Comparison of ENCODE assay signal across 21 cellular contexts in the genomic region with DNA sequence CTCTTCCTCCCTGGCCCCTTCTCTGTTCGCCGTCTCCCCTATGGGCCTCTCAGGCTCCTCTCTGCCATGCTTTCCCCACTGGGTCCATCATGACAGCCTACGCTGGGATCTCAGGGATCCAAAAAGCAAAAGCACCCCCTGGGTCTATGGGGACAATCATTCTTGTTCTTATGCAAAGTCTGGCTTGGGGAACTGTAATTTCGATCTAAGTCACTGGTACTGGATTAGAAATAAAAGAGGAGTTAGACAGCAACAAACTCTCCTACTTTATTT.
DNase-seq lines count a peak whose midpoint lies in the region; ATAC-seq, FAIRE-seq and TF ChIP-seq lines count a peak whose summit lies in the region.
"Had no signal": no experiment of that assay in that cellular context is flagged by ENCODE, and none has a peak within 500 bp of the region (broad histone marks: within the 10 kb centered on the region; RNA-seq: fewer than 3 reads in every experiment).

No MANE protein-coding gene starts in this region.

- ATAC-seq in WTC11 (peak; percentile 93), GM18519 (IDR thresholded peaks at IDR 0.05; ENCODE audit: low FRiP score, unreplicated experiment) (no peak)
- ATAC-seq: activated CD8-positive, alpha-beta memory T cell treated with anti-CD3 and anti-CD28 coated beads, Interleukin-2, amount 10 ng/mL, durations not matched to agents 7 days and 5 days had no signal

- peak; percentile 4 for FAIRE-seq in GM19239 (lab: Jason Lieb, UNC)
- FAIRE-seq: GM12892, HTR-8/SVneo had no signal

- CTCF ChIA-PET in WTC11 (lab: Charles Lee) = no interaction called here

- H3K36me3 Mint-ChIP-seq in WTC11 = peaks cover 3% of the 10 kb centered on the region; the same call in 1 of the 2 replicates

- POLR2A ChIA-PET in WTC11 (lab: Charles Lee) = no interaction called here

- peak overlapping the region; percentile 49 for H3K4me3 Mint-ChIP-seq in WTC11
- H3K4me3 Mint-ChIP-seq: activated B cell treated with CpG ODN at 0.5 μM for 24 hours; activated CD8-positive, alpha-beta memory T cell treated with anti-CD3 and anti-CD28 coated beads, Interleukin-2, amount 10 ng/mL, durations not matched to agents 7 days and 5 days; stimulated activated naive CD8-positive, alpha-beta T cell treated with anti-CD3 and anti-CD28 coated beads, Interleukin-15, Interleukin-2, amounts not matched to agents 100 ng/mL and 50 ng/mL, for 24 hours had no signal

- H3K27me3 ChIP-seq in iPS-20b (ENCODE audit: insufficient read depth, low read length) = no peaks in the 10 kb centered on the region
- no peaks in the 10 kb centered on the region for H3K27me3 ChIP-seq in rectal smooth muscle tissue (ENCODE audit: control insufficient read depth, insufficient read depth, low read length)
- H3K27me3 ChIP-seq in suprapubic skin = no peaks in the 10 kb centered on the region

- no peaks in the 10 kb centered on the region for H3K9me3 Mint-ChIP-seq in WTC11
- H3K9me3 Mint-ChIP-seq: activated B cell treated with CpG ODN at 0.5 μM for 24 hours; stimulated activated naive CD8-positive, alpha-beta T cell treated with anti-CD3 and anti-CD28 coated beads, Interleukin-15, Interleukin-2, amounts not matched to agents 100 ng/mL and 50 ng/mL, for 24 hours had no signal

- TF ChIP-seq POLR2A in suprapubic skin (IDR thresholded peaks at IDR 0.05) = no peak

- H3K9me3 ChIP-seq in iPS-20b (ENCODE audit: insufficient read depth, low read depth, low read length) (no peaks in the 10 kb centered on the region), suprapubic skin (no peaks in the 10 kb centered on the region)

- 85% methylated on average over 4 of the region's 4 CpGs for WGBS in suprapubic skin

- H3K4me3 ChIP-seq in iPS-20b (ENCODE audit: low read length) (peak overlapping the region; percentile 38; the same call in 1 of the 2 replicates), rectal smooth muscle tissue (ENCODE audit: low read length) (peak overlapping the region; percentile 52), suprapubic skin (no peak overlapping the region)

- H3K4me1 Mint-ChIP-seq in WTC11 = peaks cover 58% of the 10 kb centered on the region
- H3K4me1 Mint-ChIP-seq: activated B cell treated with CpG ODN at 0.5 μM for 24 hours had no signal

- no peaks in the 10 kb centered on the region for H3K27me3 Mint-ChIP-seq in WTC11 (ENCODE audit: low read depth)
- H3K27me3 Mint-ChIP-seq: activated B cell treated with CpG ODN at 0.5 μM for 24 hours; activated CD8-positive, alpha-beta memory T cell treated with anti-CD3 and anti-CD28 coated beads, Interleukin-2, amount 10 ng/mL, durations not matched to agents 7 days and 5 days; stimulated activated naive CD8-positive, alpha-beta T cell treated with anti-CD3 and anti-CD28 coated beads, Interleukin-15, Interleukin-2, amounts not matched to agents 100 ng/mL and 50 ng/mL, for 24 hours had no signal

- no peaks in the 10 kb centered on the region for H3K36me3 ChIP-seq in iPS-20b (ENCODE audit: insufficient read depth, low read depth, low read length)
- no peaks in the 10 kb centered on the region for H3K36me3 ChIP-seq in rectal smooth muscle tissue (ENCODE audit: control insufficient read depth, insufficient read depth, low read length)
- H3K36me3 ChIP-seq in suprapubic skin = no peaks in the 10 kb centered on the region

- peak overlapping the region; percentile 99 for H3K27ac Mint-ChIP-seq in WTC11
- H3K27ac Mint-ChIP-seq: activated B cell treated with CpG ODN at 0.5 μM for 24 hours; activated CD8-positive, alpha-beta memory T cell treated with anti-CD3 and anti-CD28 coated beads, Interleukin-2, amount 10 ng/mL, durations not matched to agents 7 days and 5 days; stimulated activated naive CD8-positive, alpha-beta T cell treated with anti-CD3 and anti-CD28 coated beads, Interleukin-15, Interleukin-2, amounts not matched to agents 100 ng/mL and 50 ng/mL, for 24 hours had no signal

- DNase-seq in GM19239 (ENCODE audit: insufficient read length, low spot score) = no peak
- peak; percentile 30 for DNase-seq in WTC11 (ENCODE audit: low spot score)
- no peak for DNase-seq in suprapubic skin (ENCODE audit: low spot score in 2 of 2)
- DNase-seq in CD1c-positive myeloid dendritic cell (ENCODE audit: extremely low spot score) = no peak
- no peak for DNase-seq in middle frontal gyrus (ENCODE audit: extremely low spot score, low spot score)
- DNase-seq: activated B cell treated with CpG ODN at 0.5 μM for 24 hours; activated CD8-positive, alpha-beta memory T cell treated with anti-CD3 and anti-CD28 coated beads, Interleukin-2, amount 10 ng/mL, durations not matched to agents 7 days and 5 days; activated effector memory CD4-positive, alpha-beta T cell treated with anti-CD3 and anti-CD28 coated beads, Interleukin-2, amount 50 U/mL, for 16 hours; COR-L47; cortex of kidney; GDM1; NCI-H187; NK-92 treated with Interleukin-12 subunit alpha and Interleukin-12 subunit beta, amount 100 ng/mL, for 24 hours; posterior cingulate gyrus had no signal

- TF ChIP-seq CTCF in WTC11 (IDR thresholded peaks at IDR 0.05) (no peak), suprapubic skin (IDR thresholded peaks at IDR 0.05) (no peak)

- H3K27ac ChIP-seq in iPS-20b (ENCODE audit: low read length) (peak overlapping the region; percentile 75), rectal smooth muscle tissue (ENCODE audit: low read depth, low read length) (peak overlapping the region; percentile 62), suprapubic skin (no peak overlapping the region)
- H3K27ac ChIP-seq: epithelial cell of prostate had no signal

- H3K9ac ChIP-seq in iPS-20b (ENCODE audit: low read depth, low read length) (peak overlapping the region; percentile 57; the same call in 1 of the 2 replicates), rectal smooth muscle tissue (ENCODE audit: low read length) (no peak overlapping the region)

- H3K4me1 ChIP-seq in iPS-20b (ENCODE audit: insufficient read depth, low read length) (peaks cover 46% of the 10 kb centered on the region), rectal smooth muscle tissue (ENCODE audit: control insufficient read depth, insufficient read depth, low read length) (peaks cover 23% of the 10 kb centered on the region), suprapubic skin (no peaks in the 10 kb centered on the region)

- no peak for TF ChIP-seq EP300 in suprapubic skin (IDR thresholded peaks at IDR 0.05)

TF ChIP-seq in WTC11, 78 proteins besides CTCF, POLR2A, EP300 and RAD21 (continues in another document):
- TF ChIP-seq, protein P1, sequence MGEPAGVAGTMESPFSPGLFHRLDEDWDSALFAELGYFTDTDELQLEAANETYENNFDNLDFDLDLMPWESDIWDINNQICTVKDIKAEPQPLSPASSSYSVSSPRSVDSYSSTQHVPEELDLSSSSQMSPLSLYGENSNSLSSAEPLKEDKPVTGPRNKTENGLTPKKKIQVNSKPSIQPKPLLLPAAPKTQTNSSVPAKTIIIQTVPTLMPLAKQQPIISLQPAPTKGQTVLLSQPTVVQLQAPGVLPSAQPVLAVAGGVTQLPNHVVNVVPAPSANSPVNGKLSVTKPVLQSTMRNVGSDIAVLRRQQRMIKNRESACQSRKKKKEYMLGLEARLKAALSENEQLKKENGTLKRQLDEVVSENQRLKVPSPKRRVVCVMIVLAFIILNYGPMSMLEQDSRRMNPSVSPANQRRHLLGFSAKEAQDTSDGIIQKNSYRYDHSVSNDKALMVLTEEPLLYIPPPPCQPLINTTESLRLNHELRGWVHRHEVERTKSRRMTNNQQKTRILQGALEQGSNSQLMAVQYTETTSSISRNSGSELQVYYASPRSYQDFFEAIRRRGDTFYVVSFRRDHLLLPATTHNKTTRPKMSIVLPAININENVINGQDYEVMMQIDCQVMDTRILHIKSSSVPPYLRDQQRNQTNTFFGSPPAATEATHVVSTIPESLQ (CRISPR knock-in tag; IDR thresholded peaks at IDR 0.05) = no peak
- TF ChIP-seq, protein P2, sequence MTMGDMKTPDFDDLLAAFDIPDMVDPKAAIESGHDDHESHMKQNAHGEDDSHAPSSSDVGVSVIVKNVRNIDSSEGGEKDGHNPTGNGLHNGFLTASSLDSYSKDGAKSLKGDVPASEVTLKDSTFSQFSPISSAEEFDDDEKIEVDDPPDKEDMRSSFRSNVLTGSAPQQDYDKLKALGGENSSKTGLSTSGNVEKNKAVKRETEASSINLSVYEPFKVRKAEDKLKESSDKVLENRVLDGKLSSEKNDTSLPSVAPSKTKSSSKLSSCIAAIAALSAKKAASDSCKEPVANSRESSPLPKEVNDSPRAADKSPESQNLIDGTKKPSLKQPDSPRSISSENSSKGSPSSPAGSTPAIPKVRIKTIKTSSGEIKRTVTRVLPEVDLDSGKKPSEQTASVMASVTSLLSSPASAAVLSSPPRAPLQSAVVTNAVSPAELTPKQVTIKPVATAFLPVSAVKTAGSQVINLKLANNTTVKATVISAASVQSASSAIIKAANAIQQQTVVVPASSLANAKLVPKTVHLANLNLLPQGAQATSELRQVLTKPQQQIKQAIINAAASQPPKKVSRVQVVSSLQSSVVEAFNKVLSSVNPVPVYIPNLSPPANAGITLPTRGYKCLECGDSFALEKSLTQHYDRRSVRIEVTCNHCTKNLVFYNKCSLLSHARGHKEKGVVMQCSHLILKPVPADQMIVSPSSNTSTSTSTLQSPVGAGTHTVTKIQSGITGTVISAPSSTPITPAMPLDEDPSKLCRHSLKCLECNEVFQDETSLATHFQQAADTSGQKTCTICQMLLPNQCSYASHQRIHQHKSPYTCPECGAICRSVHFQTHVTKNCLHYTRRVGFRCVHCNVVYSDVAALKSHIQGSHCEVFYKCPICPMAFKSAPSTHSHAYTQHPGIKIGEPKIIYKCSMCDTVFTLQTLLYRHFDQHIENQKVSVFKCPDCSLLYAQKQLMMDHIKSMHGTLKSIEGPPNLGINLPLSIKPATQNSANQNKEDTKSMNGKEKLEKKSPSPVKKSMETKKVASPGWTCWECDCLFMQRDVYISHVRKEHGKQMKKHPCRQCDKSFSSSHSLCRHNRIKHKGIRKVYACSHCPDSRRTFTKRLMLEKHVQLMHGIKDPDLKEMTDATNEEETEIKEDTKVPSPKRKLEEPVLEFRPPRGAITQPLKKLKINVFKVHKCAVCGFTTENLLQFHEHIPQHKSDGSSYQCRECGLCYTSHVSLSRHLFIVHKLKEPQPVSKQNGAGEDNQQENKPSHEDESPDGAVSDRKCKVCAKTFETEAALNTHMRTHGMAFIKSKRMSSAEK (CRISPR knock-in tag; IDR thresholded peaks at IDR 0.05; ENCODE audit: borderline replicate concordance) = no peak
- TF ChIP-seq, protein P3, sequence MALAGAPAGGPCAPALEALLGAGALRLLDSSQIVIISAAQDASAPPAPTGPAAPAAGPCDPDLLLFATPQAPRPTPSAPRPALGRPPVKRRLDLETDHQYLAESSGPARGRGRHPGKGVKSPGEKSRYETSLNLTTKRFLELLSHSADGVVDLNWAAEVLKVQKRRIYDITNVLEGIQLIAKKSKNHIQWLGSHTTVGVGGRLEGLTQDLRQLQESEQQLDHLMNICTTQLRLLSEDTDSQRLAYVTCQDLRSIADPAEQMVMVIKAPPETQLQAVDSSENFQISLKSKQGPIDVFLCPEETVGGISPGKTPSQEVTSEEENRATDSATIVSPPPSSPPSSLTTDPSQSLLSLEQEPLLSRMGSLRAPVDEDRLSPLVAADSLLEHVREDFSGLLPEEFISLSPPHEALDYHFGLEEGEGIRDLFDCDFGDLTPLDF (CRISPR knock-in tag; IDR thresholded peaks at IDR 0.05) = no peak
